ENCODE assay signal across 10 cellular contexts in the genomic region with DNA sequence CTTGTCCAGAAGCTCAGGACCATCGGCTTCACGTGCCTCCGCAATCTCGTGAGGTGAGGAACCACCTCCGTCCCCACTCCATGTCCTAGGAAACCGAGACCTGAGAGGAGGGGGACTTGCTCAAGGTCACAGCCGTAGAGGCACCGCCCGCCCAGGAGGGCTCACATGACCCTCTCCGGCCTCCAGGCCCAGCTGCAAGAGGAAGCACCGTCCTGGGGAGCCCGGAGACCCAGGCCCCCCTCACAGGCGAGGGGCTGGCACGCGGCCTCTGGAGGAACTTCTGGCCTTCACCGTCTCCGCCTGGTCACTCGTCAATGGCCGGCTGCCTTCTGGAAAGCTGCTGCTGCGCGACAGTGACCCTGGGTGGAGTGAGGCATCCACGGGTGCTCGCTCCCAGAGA. TPM values are rescaled to one million over a fixed set of nuclear protein-coding genes. Genes with fewer than 3 reads are reported as not detected.
DNase-seq lines count a peak whose midpoint lies in the region; ATAC-seq and TF ChIP-seq lines count a peak whose summit lies in the region.
"Had no signal": no experiment of that assay in that cellular context is flagged by ENCODE, and none has a peak within 500 bp of the region (broad histone marks: within the 10 kb centered on the region; RNA-seq: fewer than 3 reads in every experiment).

No MANE protein-coding gene starts in this region.

- peak overlapping the region; percentile 71 for H3K4me2 ChIP-seq in OCI-LY7 (ENCODE audit: low read length)

- peaks cover 3% of the 10 kb centered on the region for H3K36me3 Mint-ChIP-seq in activated naive CD4-positive, alpha-beta T cell treated with anti-CD3 and anti-CD28 coated beads, Interleukin-2, amount 10 ng/mL, durations not matched to agents 7 days and 5 days

- no TSS peak for BruUV-seq in OCI-LY7 (replicated peaks; lab: Mats Ljungman, UMichigan)

- no peaks in the 10 kb centered on the region for H4K20me1 ChIP-seq in OCI-LY7 (ENCODE audit: insufficient read depth, low read length)

- TF ChIP-seq CTCF in OCI-LY7 (conservative IDR thresholded peaks at IDR 0.05; ENCODE audit: low read length) (no peak), right atrium auricular region (IDR thresholded peaks at IDR 0.05) (no peak), tibial nerve (IDR thresholded peaks at IDR 0.05) (no peak)

- no peak for TF ChIP-seq POLR2A in tibial nerve (IDR thresholded peaks at IDR 0.05)

- H3K79me2 ChIP-seq in OCI-LY7 (ENCODE audit: insufficient read depth, low read depth, low read length) = no peaks in the 10 kb centered on the region

- peak overlapping the region; percentile 56 for H3K4me3 ChIP-seq in OCI-LY7 (ENCODE audit: low read depth, low read length, poor library complexity, severe bottlenecking)
- peak overlapping the region in 1 of 2 donors; percentile 10 for H3K4me3 ChIP-seq in right atrium auricular region
- peak overlapping the region in 2 of 4 donors; percentile 27 to 42 for H3K4me3 ChIP-seq in tibial nerve

- intact Hi-C loops in OCI-LY7 (cut with micrococcal nuclease; ENCODE audit: unreplicated experiment) = loop anchor here (5.0 kb wide), 1 partner anchor 425 kb away; no protein-coding TSS in a partner anchor

- POLR2A ChIA-PET in OCI-LY7 (lab: Charles Lee) = interaction anchor here (0.6 to 6.9 kb wide), 3 partner anchors 21 to 72 kb away, joined by 3 to 132 read pairs (median 7); partner anchors contain the start of gene FAM78A

- H3K36me3 ChIP-seq in OCI-LY7 (ENCODE audit: insufficient read depth, low read length) (no peaks in the 10 kb centered on the region), right atrium auricular region (no peaks in the 10 kb centered on the region), tibial nerve (no peaks in the 10 kb centered on the region)

- H3K4me1 Mint-ChIP-seq in activated naive CD4-positive, alpha-beta T cell treated with anti-CD3 and anti-CD28 coated beads, Interleukin-2, amount 10 ng/mL, durations not matched to agents 7 days and 5 days = peaks cover 57% of the 10 kb centered on the region

- DNase-seq in activated naive CD4-positive, alpha-beta T cell treated with anti-CD3 and anti-CD28 coated beads, Interleukin-2, amount 10 ng/mL, durations not matched to agents 7 days and 5 days = no peak
- DNase-seq in activated naive CD4-positive, alpha-beta T cell treated with Interleukin-2 at 50 U/mL for 16 hours = no peak
- no peak for DNase-seq in OCI-LY7 (ENCODE audit: low spot score)
- DNase-seq in right atrium auricular region (ENCODE audit: low spot score) = no peak
- no peak for DNase-seq in tibial nerve (ENCODE audit: low spot score in 2 of 2)
- no peak for DNase-seq in NCI-H1694 (lab: John Stamatoyannopoulos, UW)
- DNase-seq in NCI-H1105 (lab: John Stamatoyannopoulos, UW) = no peak

- H3K9me2 ChIP-seq in OCI-LY7 (ENCODE audit: insufficient read depth, low read length) = no peaks in the 10 kb centered on the region

- no peak for TF ChIP-seq EP300 in tibial nerve (IDR thresholded peaks at IDR 0.05)

- H3K9me3 ChIP-seq in OCI-LY7 (ENCODE audit: low read length) (no peaks in the 10 kb centered on the region), right atrium auricular region (no peaks in the 10 kb centered on the region), tibial nerve (no peaks in the 10 kb centered on the region)

- peaks cover 58% of the 10 kb centered on the region for H3K4me1 ChIP-seq in OCI-LY7 (ENCODE audit: insufficient read depth, low read length, poor library complexity, severe bottlenecking)
- peaks cover 0 to 50% of the 10 kb centered on the region in 2 donors for H3K4me1 ChIP-seq in right atrium auricular region
- H3K4me1 ChIP-seq in tibial nerve = peaks cover 0 to 21% (median 9%) of the 10 kb centered on the region in 4 donors

- no peaks in the 10 kb centered on the region for H3K9me3 Mint-ChIP-seq in activated naive CD4-positive, alpha-beta T cell treated with anti-CD3 and anti-CD28 coated beads, Interleukin-2, amount 10 ng/mL, durations not matched to agents 7 days and 5 days
- H3K9me3 Mint-ChIP-seq: neural crest cell had no signal

- H3K27ac ChIP-seq in OCI-LY7 (ENCODE audit: low read depth, low read length, poor library complexity, severe bottlenecking) (peak overlapping the region; percentile 94), right atrium auricular region (peak overlapping the region; percentile 98), tibial nerve (peak overlapping the region in 3 of 4 donors; percentile 53 to 56 (median 54))
- H3K27ac ChIP-seq: C4-2B had no signal

- H3K4me3 Mint-ChIP-seq in activated naive CD4-positive, alpha-beta T cell treated with anti-CD3 and anti-CD28 coated beads, Interleukin-2, amount 10 ng/mL, durations not matched to agents 7 days and 5 days = peak overlapping the region; percentile 80
- H3K4me3 Mint-ChIP-seq: neural crest cell had no signal

- CTCF ChIA-PET in activated naive CD4-positive, alpha-beta T cell treated with anti-CD3 and anti-CD28 coated beads, Interleukin-2, amount 10 ng/mL, durations not matched to agents 7 days and 5 days (lab: Charles Lee) = interaction anchor here (0.9 to 1.8 kb wide), 2 partner anchors 19 to 72 kb away, joined by 3 to 8 read pairs; no protein-coding TSS in a partner anchor
- CTCF ChIA-PET in OCI-LY7 (lab: Charles Lee; ENCODE audit: unreplicated experiment) = interaction anchor here (1.2 kb wide), 1 partner anchor 20 kb away, joined by 3 read pairs; no protein-coding TSS in a partner anchor

- peaks cover 15% of the 10 kb centered on the region for H3K27me3 Mint-ChIP-seq in activated naive CD4-positive, alpha-beta T cell treated with anti-CD3 and anti-CD28 coated beads, Interleukin-2, amount 10 ng/mL, durations not matched to agents 7 days and 5 days

- H3K27ac Mint-ChIP-seq in activated naive CD4-positive, alpha-beta T cell treated with anti-CD3 and anti-CD28 coated beads, Interleukin-2, amount 10 ng/mL, durations not matched to agents 7 days and 5 days = peak overlapping the region; percentile 99

- ATAC-seq in HG03460 (IDR thresholded peaks at IDR 0.05; ENCODE audit: unreplicated experiment) = no peak

- H3K27me3 ChIP-seq in right atrium auricular region (no peaks in the 10 kb centered on the region), tibial nerve (no peaks in the 10 kb centered on the region)

- 88% methylated on average over 5 to 21 of the region's 23 CpGs for WGBS in tibial nerve, 2 donors

- H2AFZ ChIP-seq in OCI-LY7 (ENCODE audit: low read length) = peak overlapping the region; percentile 86

RNA-seq across cellular contexts. Expression of gene FAM78A, which starts 24.2 kb away (rescaled TPM):
- 17.8 and 25.0 TPM in 2 replicates for total RNA-seq in OCI-LY7 (2014; rRNA removed; shearing (Covaris generic))
- total RNA-seq in OCI-LY7 (2022) (35.0 and 38.4 TPM in 2 replicates), right atrium auricular region (10 to 100 TPM; 31.8 to 55.3 TPM), tibial nerve (1 to 10 TPM; 2.5 to 4.8 (median 4.2) TPM)

RNA-seq across cellular contexts. Expression of gene PLPP7, which starts 37.4 kb away (rescaled TPM):
- total RNA-seq in OCI-LY7 (2014; rRNA removed; shearing (Covaris generic)) = 0.16 and 0.46 TPM in 2 replicates
- total RNA-seq in OCI-LY7 (2022) (0.11 and 0.28 TPM in 2 replicates), right atrium auricular region (100 to 1,000 TPM; 124 to 216 TPM), tibial nerve (10 to 100 TPM; 14.4 to 24.6 (median 21.5) TPM)

Comparison
In these comparisons a context has a peak if more than half of its experiments do, and no peak if none do; other contexts are left out.
1. RNA of gene PLPP7, which starts 37.4 kb away (total RNA-seq): 124 to 216 TPM in right atrium auricular region and 14.4 to 24.6 TPM in tibial nerve; 0.11 to 0.46 TPM in OCI-LY7; every median in the first group is over 10 times any median in the second.
2. Peak in every context shown above with its lines, with median percentiles within 50 percentile points of each other: H3K27ac ChIP-seq.